Comparison of ENCODE assay signal across 8 cellular contexts in genomic region chr7:44257618-44258422, GRCh38. TPM values are rescaled to one million over a fixed set of nuclear protein-coding genes. Genes with fewer than 3 reads are reported as not detected.
DNase-seq lines count a peak whose midpoint lies in the region; ATAC-seq and TF ChIP-seq lines count a peak whose summit lies in the region.

No MANE protein-coding gene starts in this region.

- WGBS in lung, 2 donors: 33 to 35% methylated on average over 17 to 18 of the region's 18 CpGs

- peak overlapping the region; percentile 52 for H3K27ac ChIP-seq in cingulate gyrus (ENCODE audit: low read depth, low read length)
- peak overlapping the region; percentile 65 to 86 for H3K27ac ChIP-seq in lung (ENCODE audit: low read depth in 1 of 2, low read length in 1 of 2)

- H3K9me3 ChIP-seq in lung (ENCODE audit: control insufficient read depth in 2 of 2, insufficient read depth in 1 of 2, low read length in 1 of 2): no peaks in the 10 kb centered on the region

- H3K27ac Mint-ChIP-seq in activated CD4-positive, alpha-beta T cell treated with anti-CD3 and anti-CD28 coated beads for 36 hours: peak overlapping the region; percentile 90

- no peak overlapping the region for H3K4me3 ChIP-seq in Jurkat, Clone E6-1 (ENCODE audit: low read length)
- H3K4me3 ChIP-seq in lung: no peak overlapping the region

- TF ChIP-seq CTCF in lung (IDR thresholded peaks at IDR 0.05; ENCODE audit: control extremely low read depth, extremely low read depth): no peak

- POLR2A ChIA-PET in activated CD4-positive, alpha-beta T cell treated with anti-CD3 and anti-CD28 coated beads for 36 hours (lab: Charles Lee): interaction anchor here (0.6 to 1.3 kb wide), 4 partner anchors 22 to 316 kb away, joined by 3 to 13 read pairs (median 4); partner anchors contain the start of gene NUDCD3

- H3K9me3 Mint-ChIP-seq in activated CD4-positive, alpha-beta T cell treated with anti-CD3 and anti-CD28 coated beads for 36 hours (ENCODE audit: low read depth): no peaks in the 10 kb centered on the region

- DNase-seq in DMS53 treated with DMSO at 0.1 percent for 48 hours (lab: John Stamatoyannopoulos, UW; ENCODE audit: unreplicated experiment) (peak; percentile 81), lung (ENCODE audit: low spot score) (peak; percentile 64), NCI-H69 (lab: John Stamatoyannopoulos, UW) (no peak)
- peak; percentile 28 for DNase-seq in Jurkat, Clone E6-1 (ENCODE audit: low read depth, low spot score)
- DNase-seq in activated CD4-positive, alpha-beta T cell treated with anti-CD3 and anti-CD28 coated beads for 36 hours: peak; percentile 90
- DNase-seq in stimulated activated CD8-positive, alpha-beta memory T cell treated with anti-CD3 and anti-CD28 coated beads, Interleukin-12 subunit alpha, Interleukin-12 subunit beta, amount 100 ng/mL, for 4 hours (ENCODE audit: low read depth): peak; percentile 56

- H3K27me3 Mint-ChIP-seq in activated CD4-positive, alpha-beta T cell treated with anti-CD3 and anti-CD28 coated beads for 36 hours: no peaks in the 10 kb centered on the region

- peaks cover 18 to 28% of the 10 kb centered on the region in 2 donors for H3K4me1 ChIP-seq in lung (ENCODE audit: control insufficient read depth in 2 of 2, insufficient read depth in 2 of 2, low read length in 2 of 2)

- no peaks in the 10 kb centered on the region for H3K36me3 Mint-ChIP-seq in activated CD4-positive, alpha-beta T cell treated with anti-CD3 and anti-CD28 coated beads for 36 hours (ENCODE audit: low read depth)

- peak overlapping the region; percentile 30 for H3K4me3 Mint-ChIP-seq in activated CD4-positive, alpha-beta T cell treated with anti-CD3 and anti-CD28 coated beads for 36 hours

- CTCF ChIA-PET in activated CD4-positive, alpha-beta T cell treated with anti-CD3 and anti-CD28 coated beads for 36 hours (lab: Charles Lee): interaction anchor here (0.5 to 4.3 kb wide), 7 partner anchors 16 to 322 kb away, joined by 3 to 13 read pairs (median 3); partner anchors contain the start of gene NUDCD3

- H3K36me3 ChIP-seq in lung (ENCODE audit: control insufficient read depth in 2 of 2, insufficient read depth in 2 of 2, low read length in 2 of 2): no peaks in the 10 kb centered on the region

- intact Hi-C loops in activated CD4-positive, alpha-beta T cell treated with anti-CD3 and anti-CD28 coated beads for 36 hours (cut with DNase I, micrococcal nuclease): loop anchor here (1.0 to 5.0 kb wide), 4 partner anchors 58 to 236 kb away; partner anchors contain the start of genes POLD2 (in 1 of the 2), POLM (in 1 of the 2) and YKT6 (in 1 of the 2)

- peak; percentile 76 for ATAC-seq in GM21528 (IDR thresholded peaks at IDR 0.05; ENCODE audit: low FRiP score, unreplicated experiment)
- ATAC-seq in activated CD4-positive, alpha-beta T cell treated with anti-CD3 and anti-CD28 coated beads for 36 hours: peak; percentile 91
- ATAC-seq in lung (ENCODE audit: insufficient read depth, low FRiP score): peak; percentile 83

- no peaks in the 10 kb centered on the region for H3K27me3 ChIP-seq in lung (ENCODE audit: control insufficient read depth, insufficient read depth)

- H3K4me1 Mint-ChIP-seq in activated CD4-positive, alpha-beta T cell treated with anti-CD3 and anti-CD28 coated beads for 36 hours: peaks cover 46% of the 10 kb centered on the region

RNA-seq across cellular contexts. Expression of gene YKT6, which starts 57.0 kb away (rescaled TPM):
- polyA plus RNA-seq in Jurkat, Clone E6-1 (2012; ENCODE audit: insufficient read depth, insufficient read length): 87.1 TPM
- total RNA-seq in activated CD4-positive, alpha-beta T cell treated with anti-CD3 and anti-CD28 coated beads for 36 hours: 10 to 100 TPM; 51.0 to 51.3 TPM
- 10 to 100 TPM; 28.4 to 74.0 TPM for total RNA-seq in lung
- polyA plus RNA-seq in lung: 10 to 100 TPM; 37.9 to 82.1 TPM
